25 cellular contexts compared by ENCODE assay signal in the genomic region with DNA sequence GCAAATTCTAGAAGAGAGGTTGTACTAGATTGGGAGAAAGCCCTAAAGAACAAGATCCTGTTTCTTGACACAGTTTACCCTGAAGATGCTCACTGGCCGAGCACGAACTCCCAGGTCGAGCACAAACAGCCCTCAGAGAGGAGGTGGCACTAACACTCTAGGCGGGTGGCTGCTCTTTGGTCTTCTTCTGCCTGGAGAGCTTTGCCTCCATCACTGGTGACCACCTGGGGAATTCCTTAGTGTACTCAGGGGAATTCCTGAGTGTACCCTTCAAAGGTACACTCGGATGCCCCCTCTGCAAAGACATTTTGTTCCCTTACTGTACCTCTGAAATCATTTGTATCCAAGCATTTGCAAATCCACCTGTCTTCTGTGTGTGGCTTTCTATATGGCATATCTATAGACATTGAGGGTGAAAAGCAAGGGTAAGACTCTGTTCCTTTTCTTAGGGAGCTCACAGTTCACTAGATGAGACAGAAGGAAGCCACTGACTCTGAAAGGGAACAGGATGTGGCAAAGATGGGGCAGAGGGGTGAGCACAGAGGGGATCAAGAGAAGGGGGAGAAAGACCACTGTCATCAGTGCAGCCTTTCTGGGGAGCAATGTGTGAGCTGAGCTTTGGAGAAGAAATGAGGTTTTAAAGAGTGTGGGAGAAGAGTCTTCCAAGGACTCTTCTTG.
A peak's percentile ranks its signal among the peaks of the same experiment; 100 is the strongest.
DNase-seq lines count a peak whose midpoint lies in the region; ATAC-seq, FAIRE-seq and TF ChIP-seq lines count a peak whose summit lies in the region.
"Had no signal": no experiment of that assay in that cellular context is flagged by ENCODE, and none has a peak within 500 bp of the region (broad histone marks: within the 10 kb centered on the region; RNA-seq: fewer than 3 reads in every experiment).

No MANE protein-coding gene starts in this region.

- H3K9me2 ChIP-seq in Loucy (replicated peaks; ENCODE audit: low read depth, low read length) (no peaks in the 10 kb centered on the region), MM.1S (replicated peaks; ENCODE audit: insufficient read depth, low read length) (no peaks in the 10 kb centered on the region)

- H3K36me3 Mint-ChIP-seq in central memory CD8-positive, alpha-beta T cell (ENCODE audit: insufficient read depth), result peaks cover 3% of the 10 kb centered on the region
- H3K36me3 Mint-ChIP-seq: CD4-positive, alpha-beta memory T cell had no signal

- no peaks in the 10 kb centered on the region for H4K20me1 ChIP-seq in Loucy (ENCODE audit: insufficient read depth, low read length, poor library complexity, severe bottlenecking)
- no peaks in the 10 kb centered on the region for H4K20me1 ChIP-seq in MM.1S (ENCODE audit: insufficient read depth, low read length)
- H4K20me1 ChIP-seq: BLaER1 had no signal

- H3K4me1 ChIP-seq in Loucy (ENCODE audit: insufficient read depth, low read length, poor library complexity, severe bottlenecking) (peaks cover 8% of the 10 kb centered on the region), MM.1S (ENCODE audit: low read length) (no peaks in the 10 kb centered on the region)

- no peak for TF ChIP-seq POLR2A in GM12892 (IDR thresholded peaks at IDR 0.05; ENCODE audit: low read depth, low read length)
- TF ChIP-seq POLR2A in GM18505 (IDR thresholded peaks at IDR 0.05; ENCODE audit: borderline replicate concordance, extremely low read depth, insufficient read depth, insufficient read length), result no peak

- no peak overlapping the region for H3K27ac ChIP-seq in MM.1S (ENCODE audit: low read length)
- H3K27ac ChIP-seq: BLaER1 had no signal

- TF ChIP-seq CTCF in Loucy (conservative IDR thresholded peaks at IDR 0.05; ENCODE audit: low read length), result no peak
- TF ChIP-seq CTCF in MM.1S (IDR thresholded peaks at IDR 0.05; ENCODE audit: low read length), result no peak
- TF ChIP-seq CTCF in GM20000 (IDR thresholded peaks at IDR 0.05; ENCODE audit: extremely low read depth, missing control alignments), result no peak

- H3K36me3 ChIP-seq in Loucy (ENCODE audit: insufficient read depth, low read length), result no peaks in the 10 kb centered on the region
- no peaks in the 10 kb centered on the region for H3K36me3 ChIP-seq in MM.1S (replicated peaks; ENCODE audit: insufficient read depth, low read length)
- H3K36me3 ChIP-seq: BLaER1 had no signal

- H3F3A ChIP-seq in Loucy (ENCODE audit: low read depth) (no peaks in the 10 kb centered on the region), MM.1S (ENCODE audit: insufficient read depth, low read length) (no peaks in the 10 kb centered on the region)

- H3K9me3 Mint-ChIP-seq in central memory CD8-positive, alpha-beta T cell, result no peaks in the 10 kb centered on the region
- H3K9me3 Mint-ChIP-seq: CD4-positive, alpha-beta memory T cell had no signal

- H3K9me3 ChIP-seq in Loucy (ENCODE audit: insufficient read depth, low read depth, low read length) (no peaks in the 10 kb centered on the region), MM.1S (replicated peaks; ENCODE audit: insufficient read depth, low read length) (no peaks in the 10 kb centered on the region)
- H3K9me3 ChIP-seq: BLaER1 had no signal

- peaks cover 62% of the 10 kb centered on the region for H3K27me3 Mint-ChIP-seq in central memory CD8-positive, alpha-beta T cell

- FAIRE-seq in GM12892 (lab: Jason Lieb, UNC), result peak; percentile 75
- FAIRE-seq: H54, HepG2 had no signal

- peak; percentile 51 for ATAC-seq in GM19023 (IDR thresholded peaks at IDR 0.05; ENCODE audit: unreplicated experiment)
- ATAC-seq in central memory CD8-positive, alpha-beta T cell (replicated peaks; ENCODE audit: extremely low read depth, poor library complexity, severe bottlenecking), result no peak
- no peak for ATAC-seq in GM18505 (IDR thresholded peaks at IDR 0.05; ENCODE audit: unreplicated experiment)
- ATAC-seq: HepG2, PC-3, SK-N-SH treated with all-trans-retinoic acid at 6 μM for 48 hours had no signal

- peak overlapping the region; percentile 2 for H3K4me2 ChIP-seq in Loucy (ENCODE audit: low read depth, low read length, poor library complexity, severe bottlenecking)
- H3K4me2 ChIP-seq in MM.1S (ENCODE audit: low read depth, low read length), result no peak overlapping the region
- H3K4me2 ChIP-seq: BLaER1 had no signal

- no peak overlapping the region for H2AFZ ChIP-seq in Loucy (ENCODE audit: low read length)
- no peak overlapping the region for H2AFZ ChIP-seq in MM.1S (ENCODE audit: low read length)

- H3K4me3 ChIP-seq in Loucy (ENCODE audit: low read length, poor library complexity, severe bottlenecking) (no peak overlapping the region), MM.1S (ENCODE audit: low read length) (no peak overlapping the region)
- H3K4me3 ChIP-seq: BLaER1 had no signal

- H3K27me3 ChIP-seq in Loucy (ENCODE audit: insufficient read depth, low read length, poor library complexity, severe bottlenecking) (no peaks in the 10 kb centered on the region), MM.1S (replicated peaks; ENCODE audit: insufficient read depth, low read length) (no peaks in the 10 kb centered on the region)
- H3K27me3 ChIP-seq: BLaER1 had no signal

- peaks cover 18% of the 10 kb centered on the region for H3K4me1 Mint-ChIP-seq in central memory CD8-positive, alpha-beta T cell

- no peaks in the 10 kb centered on the region for H3K79me2 ChIP-seq in Loucy (ENCODE audit: insufficient read depth, low read length)
- H3K79me2 ChIP-seq in MM.1S (ENCODE audit: low read length), result no peaks in the 10 kb centered on the region

- H3K4me3 Mint-ChIP-seq in central memory CD8-positive, alpha-beta T cell, result no peak overlapping the region

- DNase-seq in GM12892 (ENCODE audit: insufficient read length), result no peak
- no peak for DNase-seq in central memory CD8-positive, alpha-beta T cell (ENCODE audit: low spot score in 2 of 2)
- DNase-seq in MM.1S, result no peak
- DNase-seq in GM20000 (ENCODE audit: low spot score), result no peak
- DNase-seq in COR-L47 (lab: John Stamatoyannopoulos, UW), result no peak
- DNase-seq: Calu3; CD4-positive, alpha-beta memory T cell; DMS53; KG1; NCI-H1048; NCI-H1436; NCI-H1930; NCI-H226; NCI-H524; PC-3; RPMI8226; SIG-M5; T-helper 1 cell had no signal

- H3K27ac Mint-ChIP-seq in central memory CD8-positive, alpha-beta T cell (ENCODE audit: low read depth), result peak overlapping the region; percentile 7
- H3K27ac Mint-ChIP-seq: CD4-positive, alpha-beta memory T cell had no signal

- H3K9ac ChIP-seq in Loucy (ENCODE audit: low read depth, low read length, poor library complexity, severe bottlenecking), result no peak overlapping the region
- H3K9ac ChIP-seq in MM.1S (ENCODE audit: low read length), result no peak overlapping the region
- H3K9ac ChIP-seq: BLaER1 had no signal
